Comparison of ENCODE assay signal across 27 cellular contexts in the genomic region with DNA sequence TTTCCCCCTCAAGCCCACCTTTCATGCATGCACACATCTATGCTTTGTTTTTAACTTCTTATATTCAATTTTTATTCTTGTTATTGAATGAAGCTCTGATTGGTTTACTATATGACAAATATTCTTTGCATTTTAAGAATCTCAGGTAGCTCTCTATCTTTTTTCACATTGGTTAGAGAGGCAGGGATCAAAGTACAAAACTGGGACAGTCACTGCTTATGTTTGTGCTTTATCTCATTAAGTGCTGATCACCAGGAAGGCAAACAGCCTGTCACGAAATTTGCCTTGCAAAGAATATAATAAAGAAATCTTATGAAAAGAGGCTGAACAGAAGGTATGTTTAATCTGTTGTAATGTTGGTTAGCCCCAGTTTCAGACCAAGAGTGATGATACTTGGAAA. TPM values are rescaled to one million over a fixed set of nuclear protein-coding genes. Genes with fewer than 3 reads are reported as not detected.
DNase-seq lines count a peak whose midpoint lies in the region; ATAC-seq, FAIRE-seq and TF ChIP-seq lines count a peak whose summit lies in the region.
"Had no signal": no experiment of that assay in that cellular context is flagged by ENCODE, and none has a peak within 500 bp of the region (broad histone marks: within the 10 kb centered on the region; RNA-seq: fewer than 3 reads in every experiment).

No MANE protein-coding gene starts in this region.

- H3K4me2 ChIP-seq in HepG2 (ENCODE audit: low read depth, low read length): peak overlapping the region; percentile 43
- H3K4me2 ChIP-seq: BLaER1 had no signal

- POLR2A ChIA-PET in HepG2 (lab: Yijun Ruan, JAX): no interaction called here

- CTCF ChIA-PET in HepG2 (lab: Yijun Ruan, JAX; ENCODE audit: low intra/inter-chr PET ratio, low total read pairs): no interaction called here

- 0 out of 5 replicates have a peak, but pooled peaks cover 0 to 3% of the 10 kb centered on the region in 2 experiments for H3K27me3 ChIP-seq in HepG2 (ENCODE audit: control insufficient read depth in 1 of 2, insufficient read depth in 2 of 2, low read length in 2 of 2)
- no peaks in the 10 kb centered on the region for H3K27me3 ChIP-seq in right lobe of liver
- H3K27me3 ChIP-seq: BLaER1 had no signal

- H3K27ac ChIP-seq in HepG2 (ENCODE audit: extremely low read length, insufficient read depth, low read length): no peak overlapping the region
- H3K27ac ChIP-seq in right lobe of liver: no peak overlapping the region
- peak overlapping the region; percentile 91 for H3K27ac ChIP-seq in VCaP
- H3K27ac ChIP-seq: BLaER1, SK-N-MC had no signal

- no peak overlapping the region for H3K9ac ChIP-seq in HepG2 (ENCODE audit: insufficient read depth, low read depth, low read length)
- H3K9ac ChIP-seq: BLaER1 had no signal

- no peaks in the 10 kb centered on the region for H3K9me3 ChIP-seq in HepG2 (ENCODE audit: low read length)
- no peaks in the 10 kb centered on the region for H3K9me3 ChIP-seq in right lobe of liver
- H3K9me3 ChIP-seq: BLaER1, HAP-1 had no signal

- DNase-seq in HepG2 (ENCODE audit: low spot score) (peak; percentile 85), right lobe of liver (no peak), NCI-H524 treated with DMSO at 0.1 percent for 48 hours (lab: John Stamatoyannopoulos, UW) (peak; percentile 35), HK-2 (ENCODE audit: unreplicated experiment) (no peak), A172 (ENCODE audit: low spot score) (no peak), head of caudate nucleus (no peak), frontal cortex (ENCODE audit: low spot score in 2 of 2) (no peak)
- DNase-seq: CD4-positive, CD25-positive, alpha-beta regulatory T cell; DMS79 treated with DMSO at 0.1 percent for 48 hours; GF-D8; GOT3; HFFc6; NCI-H1092; NCI-H187 treated with DMSO at 0.1 percent for 48 hours; NCI-H2107; NCI-H2227 treated with DMSO at 0.1 percent for 48 hours; NCI-H510A; RPMI8226; SIG-M5 had no signal

- H3K79me2 ChIP-seq in HepG2 (ENCODE audit: insufficient read depth, low read length): no peaks in the 10 kb centered on the region

- H3K4me3 ChIP-seq in HepG2 (replicated peaks in 1 of 3; ENCODE audit: insufficient read depth in 1 of 3, low read depth in 2 of 3, low read length in 3 of 3) (peak overlapping the region in 1 of 3 experiments; percentile 6; a peak in 2 of 6 replicates), right lobe of liver (no peak overlapping the region)
- H3K4me3 ChIP-seq: BLaER1, HAP-1, SK-N-MC had no signal

- no TSS peak for BruUV-seq in HepG2 (replicated peaks; lab: Mats Ljungman, UMichigan)

- ATAC-seq in HepG2 (peak; percentile 91), right lobe of liver (no peak)

- H4K20me1 ChIP-seq in HepG2 (ENCODE audit: insufficient read depth, low read length): no peaks in the 10 kb centered on the region
- H4K20me1 ChIP-seq: BLaER1 had no signal

- WGBS in HepG2 (ENCODE audit: low lambda C conversion rate): 0% methylated on average over 1 of the region's 1 CpG
- 18% methylated on average over 1 of the region's 1 CpG for WGBS in right lobe of liver (ENCODE audit: insufficient coverage, low coverage, low lambda C conversion rate, missing lambda C conversion rate)

- peak in 1 of 2 experiments; percentile 31; a peak in 2 of 4 replicates for TF ChIP-seq EP300 in HepG2 (IDR thresholded peaks at IDR 0.05; ENCODE audit: low read depth in 2 of 2, low read length in 2 of 2)
- TF ChIP-seq EP300 in HepG2 (CRISPR knock-in tag; IDR thresholded peaks at IDR 0.05; ENCODE audit: borderline replicate concordance): no peak

- no peaks in the 10 kb centered on the region for H3K36me3 ChIP-seq in HepG2 (replicated peaks in 1 of 2; ENCODE audit: control insufficient read depth in 1 of 2, insufficient read depth in 2 of 2, low read length in 2 of 2)
- no peaks in the 10 kb centered on the region for H3K36me3 ChIP-seq in right lobe of liver
- H3K36me3 ChIP-seq: BLaER1, HAP-1 had no signal

- H3K4me1 ChIP-seq in HepG2 (ENCODE audit: insufficient read depth, low read length): peaks cover 16% of the 10 kb centered on the region
- no peaks in the 10 kb centered on the region for H3K4me1 ChIP-seq in right lobe of liver
- H3K4me1 ChIP-seq: HAP-1 had no signal

- FAIRE-seq in HepG2 (lab: Jason Lieb, UNC): peak; percentile 26
- FAIRE-seq in frontal cortex (lab: Jason Lieb, UNC): no peak
- FAIRE-seq: A204.1, GM12891 had no signal

- intact Hi-C loops in HepG2 (cut with micrococcal nuclease; ENCODE audit: unreplicated experiment) (no loop called here), right lobe of liver (cut with DNase I) (no loop called here), head of caudate nucleus (cut with DNase I) (no loop called here)

- TF ChIP-seq RAD21 in HepG2 (CRISPR knock-in tag; IDR thresholded peaks at IDR 0.05): no peak

- no peak overlapping the region for H2AFZ ChIP-seq in HepG2 (ENCODE audit: low read length)

- no peak for TF ChIP-seq POLR2A in HepG2 (IDR thresholded peaks at IDR 0.05; ENCODE audit: insufficient read depth in 1 of 2, low read depth in 2 of 2, low read length in 2 of 2)
- TF ChIP-seq POLR2A in right lobe of liver (IDR thresholded peaks at IDR 0.05): no peak

- in situ Hi-C loops in HepG2 (cut with HindIII; ENCODE audit: extremely low pct_ligation_motif_present, low pct_unique_long_range_greater_than_20kb): no loop called here

- TF ChIP-seq CTCF in HepG2 (CRISPR knock-in tag; IDR thresholded peaks at IDR 0.05) (no peak), right lobe of liver (IDR thresholded peaks at IDR 0.05) (no peak), VCaP (conservative IDR thresholded peaks at IDR 0.05) (no peak)

TF ChIP-seq in HepG2, 621 proteins besides CTCF, POLR2A, EP300 and RAD21 (continues in another document):
- TF ChIP-seq HNF4G (IDR thresholded peaks at IDR 0.05; ENCODE audit: borderline replicate concordance, low read depth, low read length) (peak; percentile 80), HNF4G (CRISPR knock-in tag; IDR thresholded peaks at IDR 0.05; ENCODE audit: borderline replicate concordance, low read depth) (no peak; the same call in 1 of the 2 replicates), ZEB1 (IDR thresholded peaks at IDR 0.05; ENCODE audit: insufficient replicate concordance, low read depth) (peak; percentile 79), ZNF569 (CRISPR knock-in tag; IDR thresholded peaks at IDR 0.05; ENCODE audit: borderline replicate concordance) (no peak)
- TF ChIP-seq, protein P1, sequence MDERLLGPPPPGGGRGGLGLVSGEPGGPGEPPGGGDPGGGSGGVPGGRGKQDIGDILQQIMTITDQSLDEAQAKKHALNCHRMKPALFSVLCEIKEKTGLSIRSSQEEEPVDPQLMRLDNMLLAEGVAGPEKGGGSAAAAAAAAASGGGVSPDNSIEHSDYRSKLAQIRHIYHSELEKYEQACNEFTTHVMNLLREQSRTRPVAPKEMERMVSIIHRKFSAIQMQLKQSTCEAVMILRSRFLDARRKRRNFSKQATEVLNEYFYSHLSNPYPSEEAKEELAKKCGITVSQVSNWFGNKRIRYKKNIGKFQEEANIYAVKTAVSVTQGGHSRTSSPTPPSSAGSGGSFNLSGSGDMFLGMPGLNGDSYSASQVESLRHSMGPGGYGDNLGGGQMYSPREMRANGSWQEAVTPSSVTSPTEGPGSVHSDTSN (CRISPR knock-in tag; IDR thresholded peaks at IDR 0.05): no peak

RNA-seq across cellular contexts. Expression of a gene that starts 29.7 kb away (rescaled TPM):
- not detected in 2 replicates for total RNA-seq in HepG2 (2016; rRNA removed; fragmentation: Illumina TruSeq; extraction: Trizol)
- not detected in 2 replicates for total RNA-seq in HepG2 (2016; cell fraction: cytosol; rRNA removed; fragmentation: Illumina TruSeq; extraction: Trizol; ENCODE audit: low read depth)
- not detected in 2 replicates for total RNA-seq in HepG2 (2016; cell fraction: insoluble cytoplasmic fraction; rRNA removed; fragmentation: Illumina TruSeq; extraction: Trizol)
- total RNA-seq in HepG2 (2016; cell fraction: membrane; rRNA removed; fragmentation: Illumina TruSeq; extraction: Trizol): not detected in 2 replicates
- total RNA-seq in HepG2 (2016; cell fraction: nucleus; rRNA removed; fragmentation: Illumina TruSeq; extraction: Trizol): not detected in 2 replicates
- polyA plus RNA-seq in HepG2 (2011; rRNA removed): not detected in 2 replicates
- not detected in 2 replicates for polyA plus RNA-seq in HepG2 (2011; cell fraction: cytosol; rRNA removed)
- polyA plus RNA-seq in HepG2 (2011; cell fraction: nucleus; rRNA removed): not detected in 2 replicates
- polyA plus RNA-seq in HepG2 (2012): not detected in 2 replicates
- not detected in 2 replicates for polyA plus RNA-seq in HepG2 (2016; cell fraction: cytosol; fragmentation: Illumina TruSeq; extraction: Trizol; ENCODE audit: low read depth)
- polyA plus RNA-seq in HepG2 (2016; cell fraction: insoluble cytoplasmic fraction; fragmentation: Illumina TruSeq; extraction: Trizol; ENCODE audit: low read depth): not detected in 2 replicates
- not detected in 2 replicates for polyA plus RNA-seq in HepG2 (2016; cell fraction: membrane; fragmentation: Illumina TruSeq; extraction: Trizol; ENCODE audit: low read depth)
- not detected in 2 replicates for polyA plus RNA-seq in HepG2 (2016; cell fraction: nucleus; fragmentation: Illumina TruSeq; extraction: Trizol; ENCODE audit: insufficient read depth, low read depth)
- 0.05 TPM in 1 of 2 replicates, not detected in the other for polyA minus RNA-seq in HepG2 (2011; rRNA and poly(A)+ RNA removed; ENCODE audit: low replicate concordance)
- polyA minus RNA-seq in HepG2 (2011; cell fraction: cytosol; rRNA and poly(A)+ RNA removed): not detected in 2 replicates
- polyA minus RNA-seq in HepG2 (2011; cell fraction: nucleus; rRNA and poly(A)+ RNA removed): not detected in 2 replicates
- not detected for total RNA-seq in right lobe of liver
- 0.10 and 0.17 TPM in 2 replicates for total RNA-seq in A172 (2014; rRNA removed; shearing (Covaris generic))
- not detected for total RNA-seq in frontal cortex
- total RNA-seq: CD4-positive, CD25-positive, alpha-beta regulatory T cell; HFFc6; T-helper 1 cell treated with Interleukin-12 subunit alpha and Interleukin-12 subunit beta and Interleukin-4 antibody, amounts not matched to agents 30 ng/mL and 1 ng/mL, for 36 hours had no signal
- polyA plus RNA-seq: AG04450; CD4-positive, CD25-positive, alpha-beta regulatory T cell had no signal

Comparison
In these comparisons a context has a peak if more than half of its experiments do, and no peak if none do; other contexts are left out.
1. DNase-seq: peak in HepG2 (single experiment) and NCI-H524 treated with DMSO at 0.1 percent for 48 hours (single experiment); none in right lobe of liver (0 of 3), HK-2 (single experiment), A172 (single experiment), head of caudate nucleus (0 of 42) and frontal cortex (0 of 2).